20 cellular contexts compared by ENCODE assay signal in the genomic region with DNA sequence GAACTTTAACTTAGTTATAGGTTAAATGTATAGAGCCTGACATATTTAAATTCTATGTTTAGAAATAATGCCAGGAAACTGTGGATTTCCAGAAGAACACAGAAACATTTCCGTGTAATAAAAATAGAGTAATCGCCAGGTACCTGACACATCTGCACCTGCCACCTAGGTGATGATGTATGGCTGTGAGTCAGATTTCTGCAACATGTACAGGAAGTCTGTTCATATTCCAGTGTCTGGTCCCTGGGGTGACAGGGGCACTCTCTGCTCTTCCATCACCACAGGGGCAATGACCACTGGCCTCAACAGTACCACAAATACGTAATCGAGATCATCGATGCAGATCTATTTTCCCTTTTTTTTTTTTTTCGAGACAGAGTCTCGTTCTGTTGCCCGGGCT.
DNase-seq lines count a peak whose midpoint lies in the region; ATAC-seq and TF ChIP-seq lines count a peak whose summit lies in the region.
"Had no signal": no experiment of that assay in that cellular context is flagged by ENCODE, and none has a peak within 500 bp of the region (broad histone marks: within the 10 kb centered on the region; RNA-seq: fewer than 3 reads in every experiment).

No MANE protein-coding gene starts in this region.

- no peak overlapping the region; a peak in 1 of 22 replicates for H3K27ac ChIP-seq in BLaER1 treated with 17β-estradiol and CSF1 and Interleukin-3, amounts not matched to agents 10 nM and 100 nM
- H3K27ac ChIP-seq in RWPE2 (ENCODE audit: poor library complexity, severe bottlenecking), result no peak overlapping the region
- H3K27ac ChIP-seq: C4-2B had no signal

- no peaks in the 10 kb centered on the region for H3K9me3 ChIP-seq in BLaER1 treated with 17β-estradiol and CSF1 and Interleukin-3, amounts not matched to agents 10 nM and 100 nM (replicated peaks in 1 of 11)
- H3K9me3 ChIP-seq in RWPE2 (ENCODE audit: severe bottlenecking), result no peaks in the 10 kb centered on the region

- H3K4me1 ChIP-seq in BLaER1 treated with 17β-estradiol and CSF1 and Interleukin-3, amounts not matched to agents 10 nM and 100 nM, result peaks cover 0 to 27% (median 23%) of the 10 kb centered on the region in 10 experiments; a peak in 17 of 20 replicates
- H3K4me1 ChIP-seq in RWPE2 (ENCODE audit: insufficient read depth, poor library complexity, severe bottlenecking), result peaks cover 16% of the 10 kb centered on the region

- peak; percentile 71 for ATAC-seq in RWPE2 (ENCODE audit: low read depth)

- H4K20me1 ChIP-seq in BLaER1 treated with 17β-estradiol and CSF1 and Interleukin-3, amounts not matched to agents 10 nM and 100 nM, result no peaks in the 10 kb centered on the region

- H3K9ac ChIP-seq in BLaER1 treated with 17β-estradiol and CSF1 and Interleukin-3, amounts not matched to agents 10 nM and 100 nM, result no peak overlapping the region

- DNase-seq in HT-29 (ENCODE audit: low spot score) (peak; percentile 58), RWPE2 (ENCODE audit: low spot score) (no peak), left kidney (ENCODE audit: low read depth, low spot score) (peak; percentile 22), foreskin fibroblast (no peak), NCI-H1105 treated with DMSO at 0.1 percent for 48 hours (lab: John Stamatoyannopoulos, UW) (no peak), DMS153 (lab: John Stamatoyannopoulos, UW) (no peak), 8988T (no peak)
- DNase-seq: DMS79; HFFc6; IMR-90; Karpas-422; MM.1S; NCI-H1105; NCI-H2029; NCI-H524; NK-92 treated with Interleukin-12 subunit alpha and Interleukin-12 subunit beta, amount 100 ng/mL, for 24 hours; RPMI8226; SW 1271 had no signal

- H3K4me3 ChIP-seq in BLaER1 treated with 17β-estradiol and CSF1 and Interleukin-3, amounts not matched to agents 10 nM and 100 nM, result no peak overlapping the region
- no peak overlapping the region for H3K4me3 ChIP-seq in RWPE2 (ENCODE audit: severe bottlenecking)
- H3K4me3 ChIP-seq in foreskin fibroblast (ENCODE audit: low read depth in 1 of 2, low read length in 2 of 2), result no peak overlapping the region

- no peaks in the 10 kb centered on the region for H3K36me3 ChIP-seq in BLaER1 treated with 17β-estradiol and CSF1 and Interleukin-3, amounts not matched to agents 10 nM and 100 nM
- no peaks in the 10 kb centered on the region for H3K36me3 ChIP-seq in RWPE2 (ENCODE audit: low read depth)

- no peaks in the 10 kb centered on the region for H3K27me3 ChIP-seq in BLaER1 treated with 17β-estradiol and CSF1 and Interleukin-3, amounts not matched to agents 10 nM and 100 nM
- no peaks in the 10 kb centered on the region for H3K27me3 ChIP-seq in RWPE2 (ENCODE audit: insufficient read depth, poor library complexity, severe bottlenecking)

- no peak for TF ChIP-seq CTCF in RWPE2 (IDR thresholded peaks at IDR 0.05; ENCODE audit: poor library complexity, severe bottlenecking)
- TF ChIP-seq CTCF in foreskin fibroblast (IDR thresholded peaks at IDR 0.05; ENCODE audit: low read depth, low read length), result no peak

- H3K4me2 ChIP-seq in BLaER1 treated with 17β-estradiol and CSF1 and Interleukin-3, amounts not matched to agents 10 nM and 100 nM, result peak overlapping the region in 7 of 11 experiments; percentile 26 to 82 (median 67); a peak in 6 of 22 replicates

Comparison
In these comparisons a context has a peak if more than half of its experiments do, and no peak if none do; other contexts are left out.
1. DNase-seq: peak in HT-29 (single experiment) and left kidney (single experiment); none in RWPE2 (single experiment), foreskin fibroblast (0 of 2), NCI-H1105 treated with DMSO at 0.1 percent for 48 hours (single experiment), DMS153 (single experiment) and 8988T (single experiment).